In genomic region chr12:102449018-102449417, GRCh38 we compare ENCODE assay signal across 2 cellular contexts. TPM values are rescaled to one million over a fixed set of nuclear protein-coding genes. Genes with fewer than 3 reads are reported as not detected.
"Had no signal": no experiment of that assay in that cellular context is flagged by ENCODE, and none has a peak within 500 bp of the region (broad histone marks: within the 10 kb centered on the region; RNA-seq: fewer than 3 reads in every experiment).

No MANE protein-coding gene starts in this region.

RNA-seq across cellular contexts. Expression of gene IGF1, which starts 31.3 kb away (rescaled TPM):
- total RNA-seq: activated naive CD4-positive, alpha-beta T cell treated with anti-CD3 and anti-CD28 coated beads for 36 hours; cardiac muscle cell had no signal
- polyA plus RNA-seq: cardiac muscle cell had no signal
